Comparison of ENCODE assay signal across 8 cellular contexts in genomic region chr1:174800221-174800791, GRCh38.
DNase-seq lines count a peak whose midpoint lies in the region; ATAC-seq and TF ChIP-seq lines count a peak whose summit lies in the region.

No MANE protein-coding gene starts in this region.

- no peaks in the 10 kb centered on the region for H3K27me3 Mint-ChIP-seq in osteocyte (ENCODE audit: unreplicated experiment)

- TF ChIP-seq CTCF in retinal pigment epithelial cell (conservative IDR thresholded peaks at IDR 0.05; ENCODE audit: low read depth, low read length) (no peak), osteocyte (IDR thresholded peaks at IDR 0.05) (no peak)

- no peaks in the 10 kb centered on the region for H3K9me3 Mint-ChIP-seq in osteocyte (ENCODE audit: unreplicated experiment)

- no peak overlapping the region for H3K4me3 Mint-ChIP-seq in osteocyte (ENCODE audit: unreplicated experiment)

- peak; percentile 38 for ATAC-seq in left ventricle myocardium superior

- H3K4me3 ChIP-seq in H7 (ENCODE audit: insufficient read depth, low read depth, low read length) = peak overlapping the region; percentile 29
- peak overlapping the region; percentile 68 for H3K4me3 ChIP-seq in retinal pigment epithelial cell (ENCODE audit: low read length)

- no peaks in the 10 kb centered on the region for H3K36me3 Mint-ChIP-seq in osteocyte (ENCODE audit: unreplicated experiment)

- no peaks in the 10 kb centered on the region for H3K36me3 ChIP-seq in H7 (replicated peaks; ENCODE audit: control insufficient read depth, insufficient read depth, low read length)

- H3K4me1 Mint-ChIP-seq in osteocyte (ENCODE audit: unreplicated experiment) = peaks cover 5% of the 10 kb centered on the region

- intact Hi-C loops in left ventricle myocardium superior (cut with micrococcal nuclease) = no loop called here

- DNase-seq in AG08396 (ENCODE audit: low spot score) (peak; percentile 4), H7 (no peak), left ventricle myocardium superior (no peak), retinal pigment epithelial cell (ENCODE audit: low read depth) (no peak), GDM1 (lab: John Stamatoyannopoulos, UW) (no peak), DMS79 treated with DMSO at 0.1 percent for 48 hours (lab: John Stamatoyannopoulos, UW) (no peak), osteocyte (ENCODE audit: extremely low spot score, unreplicated experiment) (no peak)
- peak; percentile 67 for DNase-seq in activated effector memory CD4-positive, alpha-beta T cell treated with anti-CD3 and anti-CD28 coated beads, Interleukin-2, amount 50 U/mL, for 16 hours

- H3K27me3 ChIP-seq in H7 (ENCODE audit: control insufficient read depth, insufficient read depth, low read length) = no peaks in the 10 kb centered on the region

- no peak overlapping the region for H3K27ac Mint-ChIP-seq in osteocyte (ENCODE audit: unreplicated experiment)

Comparison
In these comparisons a context has a peak if more than half of its experiments do, and no peak if none do; other contexts are left out.
1. DNase-seq: peak in AG08396 (single experiment) and activated effector memory CD4-positive, alpha-beta T cell treated with anti-CD3 and anti-CD28 coated beads, Interleukin-2, amount 50 U/mL, for 16 hours (single experiment); none in H7 (single experiment), left ventricle myocardium superior (single experiment), retinal pigment epithelial cell (single experiment), GDM1 (single experiment), DMS79 treated with DMSO at 0.1 percent for 48 hours (single experiment) and osteocyte (single experiment).